ENCODE assay signal across 1 cellular context in the genomic region with DNA sequence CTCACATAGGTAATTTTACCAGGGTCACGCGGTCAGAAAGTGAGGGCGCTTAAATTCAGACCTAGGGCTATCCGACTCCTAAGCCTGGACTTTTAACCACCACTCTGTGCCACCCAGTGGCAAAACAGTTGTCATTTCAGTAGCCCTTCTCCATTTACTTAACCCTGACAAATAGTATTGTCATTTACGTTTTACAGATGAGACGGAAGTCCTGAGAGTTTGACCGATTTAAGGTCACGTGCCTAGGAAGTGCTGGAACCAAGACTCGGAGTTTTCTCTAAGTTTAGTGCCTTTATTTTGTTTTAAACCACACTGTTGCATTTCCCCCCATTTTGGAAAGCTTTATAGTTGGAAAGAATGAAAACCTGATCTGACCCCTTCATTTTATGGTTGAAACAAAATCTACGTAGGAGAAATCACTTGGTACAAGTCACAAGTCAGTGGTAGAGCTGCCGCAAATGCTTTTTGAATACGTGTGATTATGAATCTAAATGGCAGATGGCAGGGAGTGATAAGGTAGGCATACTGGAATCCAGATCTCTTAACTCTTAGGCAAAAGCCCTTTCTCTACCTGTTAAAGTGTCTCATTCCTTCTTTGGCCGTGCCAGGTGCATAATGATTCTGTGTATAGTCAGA.
TF ChIP-seq lines count a peak whose summit lies in the region.

No MANE protein-coding gene starts in this region.

TF ChIP-seq in H1, 55 proteins besides CTCF, POLR2A, EP300 and RAD21:
- peak; percentile 66; the same call in 1 of the 2 replicates for TF ChIP-seq CREB1 (IDR thresholded peaks at IDR 0.05)
- TF ChIP-seq, protein P1, sequence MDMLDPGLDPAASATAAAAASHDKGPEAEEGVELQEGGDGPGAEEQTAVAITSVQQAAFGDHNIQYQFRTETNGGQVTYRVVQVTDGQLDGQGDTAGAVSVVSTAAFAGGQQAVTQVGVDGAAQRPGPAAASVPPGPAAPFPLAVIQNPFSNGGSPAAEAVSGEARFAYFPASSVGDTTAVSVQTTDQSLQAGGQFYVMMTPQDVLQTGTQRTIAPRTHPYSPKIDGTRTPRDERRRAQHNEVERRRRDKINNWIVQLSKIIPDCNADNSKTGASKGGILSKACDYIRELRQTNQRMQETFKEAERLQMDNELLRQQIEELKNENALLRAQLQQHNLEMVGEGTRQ (IDR thresholded peaks at IDR 0.05; ENCODE audit: low read length), result peak; percentile 56; the same call in 1 of the 2 replicates
- no peak for TF ChIP-seq HDAC2 (IDR thresholded peaks at IDR 0.05; ENCODE audit: borderline replicate concordance in 1 of 2, low read depth in 2 of 2, low read length in 2 of 2)
- no peak for TF ChIP-seq SP4 (IDR thresholded peaks at IDR 0.05; ENCODE audit: low read length)
